1 cellular context compared by ENCODE assay signal in genomic region chr6:26400626-26401025, GRCh38.
TF ChIP-seq lines count a peak whose summit lies in the region.

No MANE protein-coding gene starts in this region.

TF ChIP-seq in GM23338, 12 proteins besides CTCF, POLR2A, EP300 and RAD21 (continued from another document):
- TF ChIP-seq REST (IDR thresholded peaks at IDR 0.05; ENCODE audit: unreplicated experiment) = no peak
- no peak for TF ChIP-seq ETS1 (IDR thresholded peaks at IDR 0.05)
- no peak for TF ChIP-seq STAT1 (IDR thresholded peaks at IDR 0.05; ENCODE audit: unreplicated experiment)
- no peak for TF ChIP-seq CREB1 (CRISPR knock-in tag; IDR thresholded peaks at IDR 0.05; ENCODE audit: low read depth)
- no peak for TF ChIP-seq JUNB (IDR thresholded peaks at IDR 0.05; ENCODE audit: unreplicated experiment)
- no peak for TF ChIP-seq ZNF462 (CRISPR knock-in tag; IDR thresholded peaks at IDR 0.05)
- TF ChIP-seq EZH2phosphoT487 (IDR thresholded peaks at IDR 0.05; ENCODE audit: unreplicated experiment) = no peak
- no peak for TF ChIP-seq EZH2 (IDR thresholded peaks at IDR 0.05; ENCODE audit: low read depth, unreplicated experiment)
- no peak for TF ChIP-seq ZNF114 (CRISPR knock-in tag; IDR thresholded peaks at IDR 0.05)
- no peak for TF ChIP-seq ZNF331 (CRISPR knock-in tag; IDR thresholded peaks at IDR 0.05; ENCODE audit: low read depth)
TF ChIP-seq in GM23338: peak in this region for 0.
